In the genomic region with DNA sequence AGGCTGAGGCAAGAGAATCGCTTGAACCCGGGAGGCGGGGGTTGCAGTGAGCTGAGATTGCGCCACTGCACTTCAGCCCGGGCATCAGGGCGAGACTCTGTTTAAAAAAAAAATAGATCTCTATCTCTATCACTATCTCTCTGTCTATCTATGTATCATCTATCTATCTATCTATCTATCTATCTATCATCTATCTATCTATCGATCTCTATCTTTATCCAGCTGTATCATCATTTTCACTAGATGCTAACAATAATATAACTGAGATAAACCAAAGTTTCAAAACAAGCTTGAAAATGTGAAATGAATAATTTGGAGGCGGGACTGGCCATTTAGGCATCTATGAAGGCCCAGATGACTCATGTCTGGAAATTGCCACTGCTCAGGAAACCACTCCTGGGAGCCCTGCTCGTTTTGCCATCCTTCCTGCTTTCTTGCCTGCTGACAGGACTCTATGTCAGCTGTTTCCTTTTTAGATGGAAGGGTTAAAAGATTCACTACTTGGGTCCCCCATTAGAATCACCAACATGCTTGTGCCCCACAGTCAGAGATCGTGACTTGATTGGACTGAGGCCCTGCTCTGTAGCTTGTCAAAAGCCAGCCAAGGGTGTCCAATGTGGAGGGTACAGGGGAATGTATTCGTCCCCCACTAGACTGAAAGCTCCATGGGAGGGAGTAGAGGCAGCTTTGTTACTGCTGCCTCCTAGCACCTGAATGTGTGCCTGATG, we compare ENCODE assay signal across 8 cellular contexts.
DNase-seq lines count a peak whose midpoint lies in the region; ATAC-seq and TF ChIP-seq lines count a peak whose summit lies in the region.

No MANE protein-coding gene starts in this region.

- no peaks in the 10 kb centered on the region for H3K9me3 ChIP-seq in SK-N-SH
- no peaks in the 10 kb centered on the region for H3K9me3 ChIP-seq in esophagus squamous epithelium
- H3K9me3 ChIP-seq in tibial artery, result no peaks in the 10 kb centered on the region

- H4K20me1 ChIP-seq in SK-N-SH (ENCODE audit: insufficient read depth), result no peaks in the 10 kb centered on the region

- H3K9ac ChIP-seq in SK-N-SH, result no peak overlapping the region

- H3K9me3 Mint-ChIP-seq in activated T-cell treated with anti-CD3 and anti-CD28 coated beads, Interleukin-2, amount 50 U/mL, for 24 hours, result peaks cover 4% of the 10 kb centered on the region
- H3K9me3 Mint-ChIP-seq in stimulated activated naive B cell treated with anti-CD40 and anti-IgM and Interleukin-4, amounts not matched to agents 10 μg/mL and 1 μg/mL and 100 μg/mL, for 72 hours, result peaks cover 1 to 11% of the 10 kb centered on the region in 2 donors
- peaks cover 12% of the 10 kb centered on the region for H3K9me3 Mint-ChIP-seq in type B pancreatic cell

- no peaks in the 10 kb centered on the region for H3K27me3 Mint-ChIP-seq in activated T-cell treated with anti-CD3 and anti-CD28 coated beads, Interleukin-2, amount 50 U/mL, for 24 hours
- H3K27me3 Mint-ChIP-seq in stimulated activated naive B cell treated with anti-CD40 and anti-IgM and Interleukin-4, amounts not matched to agents 10 μg/mL and 1 μg/mL and 100 μg/mL, for 72 hours, result no peaks in the 10 kb centered on the region
- H3K27me3 Mint-ChIP-seq in type B pancreatic cell, result no peaks in the 10 kb centered on the region

- H3F3A ChIP-seq in SK-N-SH (replicated peaks; ENCODE audit: insufficient read depth), result peaks cover 17% of the 10 kb centered on the region

- peak overlapping the region; percentile 87 for H3K27ac Mint-ChIP-seq in activated T-cell treated with anti-CD3 and anti-CD28 coated beads, Interleukin-2, amount 50 U/mL, for 24 hours
- H3K27ac Mint-ChIP-seq in stimulated activated naive B cell treated with anti-CD40 and anti-IgM and Interleukin-4, amounts not matched to agents 10 μg/mL and 1 μg/mL and 100 μg/mL, for 72 hours, result peak overlapping the region; percentile 89
- H3K27ac Mint-ChIP-seq in type B pancreatic cell, result no peak overlapping the region

- H3K79me2 ChIP-seq in SK-N-SH (ENCODE audit: insufficient read depth), result peaks cover 27% of the 10 kb centered on the region

- no peak for ATAC-seq in stimulated activated naive B cell treated with anti-CD40 and anti-IgM and Interleukin-4, amounts not matched to agents 10 μg/mL and 1 μg/mL and 100 μg/mL, for 72 hours (replicated peaks)
- no peak for ATAC-seq in GM18858 (IDR thresholded peaks at IDR 0.05; ENCODE audit: unreplicated experiment)

- H3K4me3 ChIP-seq in SK-N-SH (ENCODE audit: low read depth in 2 of 2, low read length in 1 of 2) (no peak overlapping the region), esophagus squamous epithelium (no peak overlapping the region), tibial artery (no peak overlapping the region)

- H3K4me1 ChIP-seq in SK-N-SH (ENCODE audit: control insufficient read depth in 1 of 2, insufficient read depth in 2 of 2, low read depth in 1 of 2, low read length in 1 of 2) (peaks cover 3 to 23% of the 10 kb centered on the region in 2 experiments; a peak in 3 of 4 replicates), esophagus squamous epithelium (peaks cover 38 to 99% (median 71%) of the 10 kb centered on the region in 3 donors), tibial artery (peaks cover 4 to 93% (median 33%) of the 10 kb centered on the region in 4 donors)

- H3K27me3 ChIP-seq in SK-N-SH (ENCODE audit: insufficient read depth) (no peaks in the 10 kb centered on the region), esophagus squamous epithelium (no peaks in the 10 kb centered on the region), tibial artery (no peaks in the 10 kb centered on the region)

- POLR2A ChIA-PET in SK-N-SH (lab: Yijun Ruan, JAX), result no interaction called here

- TF ChIP-seq CTCF in SK-N-SH (IDR thresholded peaks at IDR 0.05), result no peak
- no peak for TF ChIP-seq CTCF in esophagus squamous epithelium (IDR thresholded peaks at IDR 0.05)
- TF ChIP-seq CTCF in tibial artery (IDR thresholded peaks at IDR 0.05), result no peak
- TF ChIP-seq CTCF in type B pancreatic cell (conservative IDR thresholded peaks at IDR 0.05), result no peak

- CTCF ChIA-PET in SK-N-SH (lab: Yijun Ruan, JAX), result interaction anchor here (1.5 kb wide), 1 partner anchor 26 kb away, joined by 4 read pairs; no protein-coding TSS in a partner anchor

- H3K4me1 Mint-ChIP-seq in activated T-cell treated with anti-CD3 and anti-CD28 coated beads, Interleukin-2, amount 50 U/mL, for 24 hours (ENCODE audit: low read depth), result peaks cover 84% of the 10 kb centered on the region
- peaks cover 64 to 90% of the 10 kb centered on the region in 2 donors for H3K4me1 Mint-ChIP-seq in stimulated activated naive B cell treated with anti-CD40 and anti-IgM and Interleukin-4, amounts not matched to agents 10 μg/mL and 1 μg/mL and 100 μg/mL, for 72 hours
- H3K4me1 Mint-ChIP-seq in type B pancreatic cell (ENCODE audit: unreplicated experiment), result peaks cover 30% of the 10 kb centered on the region

- intact Hi-C loops in esophagus squamous epithelium (cut with DNase I), result no loop called here
- intact Hi-C loops in tibial artery (cut with DNase I; ENCODE audit: low total_unique reads), result no loop called here

- WGBS in SK-N-SH (ENCODE audit: low lambda C conversion rate), result 34% methylated on average over 11 of the region's 11 CpGs
- WGBS in esophagus squamous epithelium, 2 donors, result 52 to 75% methylated on average over 9 to 11 of the region's 11 CpGs

- H3K27ac ChIP-seq in SK-N-SH (ENCODE audit: low read depth in 2 of 2, low read length in 1 of 2) (peak overlapping the region; percentile 45 to 83; a peak in 3 of 4 replicates), esophagus squamous epithelium (peak overlapping the region; percentile 16 to 75 (median 56)), tibial artery (no peak overlapping the region)

- no peak for DNase-seq in activated T-cell treated with anti-CD3 and anti-CD28 coated beads, Interleukin-2, amount 50 U/mL, for 24 hours
- DNase-seq in activated T-cell treated with anti-CD3 and anti-CD28 coated beads, Interleukin-2, amount 50 U/mL, for 48 hours, result no peak
- DNase-seq in SK-N-SH, result no peak
- DNase-seq in esophagus squamous epithelium (lab: John Stamatoyannopoulos, UW), result no peak
- no peak for DNase-seq in stimulated activated naive B cell treated with anti-CD40 and anti-IgM and Interleukin-4, amounts not matched to agents 10 μg/mL and 1 μg/mL and 100 μg/mL, for 72 hours
- no peak for DNase-seq in tibial artery
- DNase-seq in type B pancreatic cell (ENCODE audit: extremely low spot score, unreplicated experiment), result no peak

- no peaks in the 10 kb centered on the region for H3K9me2 ChIP-seq in SK-N-SH

- peak overlapping the region; percentile 24; the same call in 1 of the 2 replicates for H3K4me2 ChIP-seq in SK-N-SH

- TF ChIP-seq EP300 in SK-N-SH (IDR thresholded peaks at IDR 0.05; ENCODE audit: borderline replicate concordance in 1 of 2, low read depth in 1 of 2, low read length in 1 of 2), result no peak

- peaks cover 9% of the 10 kb centered on the region for H3K36me3 Mint-ChIP-seq in activated T-cell treated with anti-CD3 and anti-CD28 coated beads, Interleukin-2, amount 50 U/mL, for 24 hours (ENCODE audit: low read depth)
- peaks cover 14 to 26% of the 10 kb centered on the region in 2 donors for H3K36me3 Mint-ChIP-seq in stimulated activated naive B cell treated with anti-CD40 and anti-IgM and Interleukin-4, amounts not matched to agents 10 μg/mL and 1 μg/mL and 100 μg/mL, for 72 hours
- peaks cover 4% of the 10 kb centered on the region for H3K36me3 Mint-ChIP-seq in type B pancreatic cell

- H3K4me3 Mint-ChIP-seq in activated T-cell treated with anti-CD3 and anti-CD28 coated beads, Interleukin-2, amount 50 U/mL, for 24 hours, result peak overlapping the region; percentile 66
- peak overlapping the region; percentile 54 to 59 for H3K4me3 Mint-ChIP-seq in stimulated activated naive B cell treated with anti-CD40 and anti-IgM and Interleukin-4, amounts not matched to agents 10 μg/mL and 1 μg/mL and 100 μg/mL, for 72 hours
- no peak overlapping the region for H3K4me3 Mint-ChIP-seq in type B pancreatic cell

- H3K36me3 ChIP-seq in SK-N-SH (replicated peaks in 1 of 2; ENCODE audit: control insufficient read depth in 1 of 2, insufficient read depth in 2 of 2, low read length in 1 of 2) (no peaks in the 10 kb centered on the region), esophagus squamous epithelium (no peaks in the 10 kb centered on the region), tibial artery (no peaks in the 10 kb centered on the region)

- no peak for TF ChIP-seq RAD21 in SK-N-SH (IDR thresholded peaks at IDR 0.05; ENCODE audit: low read length)

- TF ChIP-seq POLR2A in esophagus squamous epithelium (IDR thresholded peaks at IDR 0.05), result no peak

- no peak overlapping the region; the same call in 1 of the 2 replicates for H2AFZ ChIP-seq in SK-N-SH (ENCODE audit: low read depth)

TF ChIP-seq in SK-N-SH, 30 proteins besides CTCF, POLR2A, EP300 and RAD21:
- TF ChIP-seq MEF2A (IDR thresholded peaks at IDR 0.05; ENCODE audit: borderline replicate concordance, low read depth) (no peak), RXRA (IDR thresholded peaks at IDR 0.05; ENCODE audit: borderline replicate concordance, low read depth) (no peak), JUND (IDR thresholded peaks at IDR 0.05) (0 out of 2 replicates have a peak, but pooled peaks have one; percentile 18), MXI1 (IDR thresholded peaks at IDR 0.05; ENCODE audit: low read depth, low read length) (no peak), POLR2AphosphoS5 (IDR thresholded peaks at IDR 0.05; ENCODE audit: low read depth, low read length) (no peak), FOSL2 (IDR thresholded peaks at IDR 0.05; ENCODE audit: borderline replicate concordance, low read depth) (peak; percentile 39; the same call in 1 of the 2 replicates)
TF ChIP-seq in SK-N-SH: peak in this region for 2.

Comparison
In these comparisons a context has a peak if more than half of its experiments do, and no peak if none do; other contexts are left out.
1. H3K27ac ChIP-seq: peak in SK-N-SH (2 of 2) and esophagus squamous epithelium (4 of 4); none in tibial artery (0 of 2).